Comparison of ENCODE assay signal across 1 cellular context in genomic region chr4:6965329-6965728, GRCh38.
TF ChIP-seq lines count a peak whose summit lies in the region.

No MANE protein-coding gene starts in this region.

TF ChIP-seq in GM12878, 131 proteins besides CTCF, POLR2A, EP300 and RAD21:
- no peak for TF ChIP-seq EZH2 (IDR thresholded peaks at IDR 0.05; ENCODE audit: borderline replicate concordance, control insufficient read depth, low read depth, low read length)
- no peak for TF ChIP-seq HSF1 (IDR thresholded peaks at IDR 0.05; ENCODE audit: low read depth, low read length)
- TF ChIP-seq ZNF274 (IDR thresholded peaks at IDR 0.05; ENCODE audit: insufficient read depth, insufficient read length) = no peak
- no peak for TF ChIP-seq RCOR1 (conservative IDR thresholded peaks at IDR 0.05; ENCODE audit: low read depth, low read length)
- TF ChIP-seq MYC (IDR thresholded peaks at IDR 0.05; ENCODE audit: insufficient read depth, insufficient read length, insufficient replicate concordance, low read length, severe bottlenecking) = no peak
- TF ChIP-seq ETV6 (conservative IDR thresholded peaks at IDR 0.05 in 1 of 2, IDR thresholded peaks at IDR 0.05 in 1 of 2; ENCODE audit: borderline replicate concordance in 1 of 2, low read depth in 1 of 2) = no peak
- no peak for TF ChIP-seq ZNF207 (IDR thresholded peaks at IDR 0.05; ENCODE audit: borderline replicate concordance)
- TF ChIP-seq ZNF217 (IDR thresholded peaks at IDR 0.05) = no peak
- no peak for TF ChIP-seq YBX1 (IDR thresholded peaks at IDR 0.05)
- TF ChIP-seq MAX (IDR thresholded peaks at IDR 0.05; ENCODE audit: low read depth, low read length) = no peak
- no peak for TF ChIP-seq PAX8 (IDR thresholded peaks at IDR 0.05)
- no peak for TF ChIP-seq STAT3 (IDR thresholded peaks at IDR 0.05; ENCODE audit: low read depth, low read length)
- TF ChIP-seq NFIC (IDR thresholded peaks at IDR 0.05; ENCODE audit: low read depth, low read length) = no peak
- TF ChIP-seq JUNB (IDR thresholded peaks at IDR 0.05) = no peak
- TF ChIP-seq STAT1 (conservative IDR thresholded peaks at IDR 0.05) = no peak
- TF ChIP-seq ATF7 (IDR thresholded peaks at IDR 0.05; ENCODE audit: low read depth) = no peak
